8 cellular contexts compared by ENCODE assay signal in the genomic region with DNA sequence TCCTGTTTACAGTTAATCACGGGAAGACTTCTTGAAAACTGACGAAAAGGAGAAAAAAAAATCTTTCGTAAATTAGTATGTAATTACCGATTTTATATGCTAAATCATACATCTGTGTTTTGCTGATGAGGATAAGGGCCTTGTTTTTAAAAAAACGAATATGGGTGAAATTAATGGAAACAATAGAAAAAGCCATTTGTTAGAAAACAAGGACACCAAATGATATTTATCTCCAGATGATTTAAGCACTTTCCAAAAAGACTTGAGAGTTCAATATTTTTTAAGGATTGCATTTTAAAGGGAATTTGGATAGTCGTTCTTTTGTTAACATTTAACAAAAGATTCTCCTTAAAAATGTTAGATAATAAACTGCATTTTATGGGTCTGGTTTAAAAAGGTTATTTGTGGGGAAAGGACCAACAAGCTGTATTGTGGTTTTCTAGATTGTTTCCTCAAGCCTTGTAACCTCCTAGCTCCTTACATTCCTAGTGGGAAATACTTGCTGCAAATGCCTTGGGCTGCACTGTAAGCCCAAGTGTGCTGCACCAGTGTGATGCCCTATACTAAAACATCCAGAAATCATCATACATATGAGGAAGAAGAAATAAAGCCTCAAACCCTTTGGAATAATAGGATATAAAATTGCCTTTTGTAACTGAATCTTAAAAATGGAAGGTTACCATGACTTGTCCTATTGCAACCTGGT. TPM values are rescaled to one million over a fixed set of nuclear protein-coding genes. Genes with fewer than 3 reads are reported as not detected.
A peak's percentile ranks its signal among the peaks of the same experiment; 100 is the strongest.
DNase-seq lines count a peak whose midpoint lies in the region; ATAC-seq and TF ChIP-seq lines count a peak whose summit lies in the region.

No MANE protein-coding gene starts in this region.

- no peaks in the 10 kb centered on the region for H3K36me3 ChIP-seq in spleen

- TF ChIP-seq POLR2A in spleen (IDR thresholded peaks at IDR 0.05): no peak

- peak overlapping the region; percentile 96 for H3K27ac Mint-ChIP-seq in stimulated activated naive CD8-positive, alpha-beta T cell treated with anti-CD3 and anti-CD28 coated beads, Interleukin-15, Interleukin-2, amounts not matched to agents 100 ng/mL and 50 ng/mL, for 24 hours

- no peaks in the 10 kb centered on the region for H3K27me3 ChIP-seq in spleen (replicated peaks in 1 of 7)

- H3K4me3 ChIP-seq in spleen: peak overlapping the region in 7 of 8 donors; percentile 68 to 95 (median 84)

- H3K36me3 Mint-ChIP-seq in stimulated activated naive CD8-positive, alpha-beta T cell treated with anti-CD3 and anti-CD28 coated beads, Interleukin-15, Interleukin-2, amounts not matched to agents 100 ng/mL and 50 ng/mL, for 24 hours (ENCODE audit: low read depth): peaks cover 4% of the 10 kb centered on the region

- H3K4me3 Mint-ChIP-seq in stimulated activated naive CD8-positive, alpha-beta T cell treated with anti-CD3 and anti-CD28 coated beads, Interleukin-15, Interleukin-2, amounts not matched to agents 100 ng/mL and 50 ng/mL, for 24 hours: peak overlapping the region; percentile 97

- H3K9me3 Mint-ChIP-seq in stimulated activated naive CD8-positive, alpha-beta T cell treated with anti-CD3 and anti-CD28 coated beads, Interleukin-15, Interleukin-2, amounts not matched to agents 100 ng/mL and 50 ng/mL, for 24 hours: no peaks in the 10 kb centered on the region

- H3K27me3 Mint-ChIP-seq in stimulated activated naive CD8-positive, alpha-beta T cell treated with anti-CD3 and anti-CD28 coated beads, Interleukin-15, Interleukin-2, amounts not matched to agents 100 ng/mL and 50 ng/mL, for 24 hours: peaks cover 24% of the 10 kb centered on the region

- H3K4me1 Mint-ChIP-seq in stimulated activated naive CD8-positive, alpha-beta T cell treated with anti-CD3 and anti-CD28 coated beads, Interleukin-15, Interleukin-2, amounts not matched to agents 100 ng/mL and 50 ng/mL, for 24 hours (ENCODE audit: low read depth): peaks cover 27% of the 10 kb centered on the region

- intact Hi-C loops in spleen (cut with DNase I; ENCODE audit: low total_unique reads): loop anchor here (5.0 to 10.0 kb wide), 2 partner anchors 153 to 455 kb away; a partner anchor contains a TSS

- TF ChIP-seq CTCF in VCaP (conservative IDR thresholded peaks at IDR 0.05) (no peak), spleen (IDR thresholded peaks at IDR 0.05 in 8 of 11, conservative IDR thresholded peaks at IDR 0.05 in 3 of 11) (no peak)

- WGBS in spleen, 5 donors: 18 to 21% (median 18%) methylated on average over 6 of the region's 6 CpGs

- DNase-seq in stimulated activated naive CD8-positive, alpha-beta T cell treated with anti-CD3 and anti-CD28 coated beads, Interleukin-15, Interleukin-2, amounts not matched to agents 100 U/mL and 50 U/mL, for 24 hours: no peak
- DNase-seq in foreskin melanocyte (peak; percentile 26), spleen (no peak), NOMO-1 (lab: John Stamatoyannopoulos, UW; ENCODE audit: unreplicated experiment in 2 of 2) (no peak), OCI-M2 (lab: John Stamatoyannopoulos, UW; ENCODE audit: unreplicated experiment) (no peak)

- ATAC-seq in stimulated activated naive CD8-positive, alpha-beta T cell treated with anti-CD3 and anti-CD28 coated beads, Interleukin-15, Interleukin-2, amounts not matched to agents 100 U/mL and 50 U/mL, for 24 hours: no peak
- ATAC-seq in HG03095 (IDR thresholded peaks at IDR 0.05; ENCODE audit: unreplicated experiment): no peak

- peaks cover 5 to 50% (median 35%) of the 10 kb centered on the region in 6 donors for H3K4me1 ChIP-seq in spleen

- H3K27ac ChIP-seq in VCaP: peak overlapping the region; percentile 98
- peak overlapping the region in 7 of 8 donors; percentile 97 to 99 (median 98) for H3K27ac ChIP-seq in spleen

- no peaks in the 10 kb centered on the region for H3K9me3 ChIP-seq in spleen

RNA-seq across cellular contexts. Expression of a gene that starts 1.5 kb away (rescaled TPM):
- 10 to 100 TPM; 34.4 to 51.3 (median 38.5) TPM for total RNA-seq in spleen
- 1 to 10 TPM; 7.8 to 9.8 (median 8.2) TPM for polyA plus RNA-seq in spleen
